Comparison of ENCODE assay signal across 16 cellular contexts in the genomic region with DNA sequence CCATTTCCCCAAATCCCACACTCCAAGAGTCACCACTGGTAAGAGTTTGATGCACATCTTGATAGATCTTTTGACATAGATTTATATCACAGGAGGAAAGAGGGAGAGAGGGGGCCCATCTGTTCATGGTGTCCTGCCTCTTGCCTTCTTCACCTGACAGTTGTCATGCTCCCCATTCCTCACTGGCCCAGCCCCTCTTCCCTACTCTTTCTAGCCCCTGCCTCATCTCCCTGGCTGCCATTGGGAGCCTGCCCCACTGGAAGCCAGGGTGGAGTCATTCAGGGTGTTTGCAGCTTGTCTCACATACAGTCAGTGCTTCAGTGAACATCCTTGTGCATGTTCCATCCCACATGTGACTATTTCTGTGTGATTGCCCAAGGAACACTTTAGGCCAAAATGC. TPM values are rescaled to one million over a fixed set of nuclear protein-coding genes. Genes with fewer than 3 reads are reported as not detected.
DNase-seq lines count a peak whose midpoint lies in the region; ATAC-seq, FAIRE-seq and TF ChIP-seq lines count a peak whose summit lies in the region.
"Had no signal": no experiment of that assay in that cellular context is flagged by ENCODE, and none has a peak within 500 bp of the region (broad histone marks: within the 10 kb centered on the region; RNA-seq: fewer than 3 reads in every experiment).

No MANE protein-coding gene starts in this region.

- H3K9ac ChIP-seq in H1 (replicated peaks in 1 of 4; ENCODE audit: extremely low read depth in 1 of 4, low read depth in 3 of 4, low read length in 3 of 4) (no peak overlapping the region), trophoblast cell (ENCODE audit: low read length) (peak overlapping the region; percentile 20)

- H3K23me2 ChIP-seq in H1 (ENCODE audit: low read depth, low read length) = no peaks in the 10 kb centered on the region

- no peaks in the 10 kb centered on the region for H3K9me3 Mint-ChIP-seq in CD14-positive monocyte
- H3K9me3 Mint-ChIP-seq in GM23338 = no peaks in the 10 kb centered on the region; the same call in 2 of the 3 replicates
- H3K9me3 Mint-ChIP-seq: CD4-positive, alpha-beta T cell; IgD-negative memory B cell had no signal

- H3K14ac ChIP-seq in H1 (ENCODE audit: insufficient read length) = no peak overlapping the region
- H3K14ac ChIP-seq in trophoblast cell (ENCODE audit: low read length) = no peak overlapping the region

- H2BK20ac ChIP-seq in H1 (ENCODE audit: low read length) = 0 out of 2 replicates have a peak overlapping the region, but pooled peaks have one; percentile 52

- peaks cover 14% of the 10 kb centered on the region for H3K4me1 Mint-ChIP-seq in CD14-positive monocyte
- H3K4me1 Mint-ChIP-seq in GM23338 = peaks cover 26% of the 10 kb centered on the region

- ATAC-seq in GM23338 = no peak
- ATAC-seq: GM12878 had no signal

- H4K12ac ChIP-seq in trophoblast cell (ENCODE audit: low read depth, low read length) = no peak overlapping the region

- H4K20me1 ChIP-seq in GM23338 (replicated peaks; ENCODE audit: insufficient read depth) (no peaks in the 10 kb centered on the region), H1 (replicated peaks in 1 of 2; ENCODE audit: control insufficient read depth in 1 of 2, insufficient read depth in 2 of 2, low read length in 2 of 2) (no peaks in the 10 kb centered on the region)

- H2BK15ac ChIP-seq in H1 (ENCODE audit: low read length) = peak overlapping the region; percentile 24; the same call in 1 of the 2 replicates

- H3K27me3 Mint-ChIP-seq in CD14-positive monocyte (ENCODE audit: low read depth in 3 of 3) (peaks cover 0 to 2% (median 0%) of the 10 kb centered on the region in 3 donors), GM23338 (ENCODE audit: insufficient read depth, low read depth, poor library complexity) (peaks cover 3% of the 10 kb centered on the region)
- H3K27me3 Mint-ChIP-seq: B cell; CD4-positive, alpha-beta T cell; IgD-negative memory B cell had no signal

- H3K4me2 ChIP-seq in GM23338 (no peak overlapping the region), H1 (ENCODE audit: insufficient read depth in 1 of 2, low read depth in 2 of 2, low read length in 2 of 2) (no peak overlapping the region), trophoblast cell (ENCODE audit: low read length) (no peak overlapping the region)

- no peak overlapping the region for H4K5ac ChIP-seq in H1 (ENCODE audit: insufficient read length, low read depth, low read length)

- H2BK120ac ChIP-seq in H1 (replicated peaks; ENCODE audit: low read depth, low read length) (no peak overlapping the region), trophoblast cell (ENCODE audit: insufficient read depth, low read length, poor library complexity) (no peak overlapping the region)

- CTCF ChIA-PET in H1 (lab: Charles Lee; ENCODE audit: partially characterized antibody) = interaction anchor here (1.1 to 1.4 kb wide), 2 partner anchors 9 to 21 kb away, joined by 3 read pairs; no protein-coding TSS in a partner anchor

- H3K4me1 ChIP-seq in GM23338 (ENCODE audit: insufficient read depth) = peaks cover 8% of the 10 kb centered on the region
- no peaks in the 10 kb centered on the region; a peak in 2 of 7 replicates for H3K4me1 ChIP-seq in H1 (replicated peaks in 1 of 4; ENCODE audit: control insufficient read depth in 3 of 4, insufficient read depth in 4 of 4, low read length in 3 of 4)
- no peaks in the 10 kb centered on the region for H3K4me1 ChIP-seq in trophoblast cell (ENCODE audit: control insufficient read depth in 1 of 2, insufficient read depth in 2 of 2, low read length in 2 of 2)
- H3K4me1 ChIP-seq: HAP-1 had no signal

- no peak overlapping the region for H3K18ac ChIP-seq in H1 (ENCODE audit: extremely low read depth, low read length)
- no peak overlapping the region for H3K18ac ChIP-seq in trophoblast cell (ENCODE audit: low read length)

- H3K23ac ChIP-seq in H1 (ENCODE audit: insufficient read length) (no peak overlapping the region), trophoblast cell (ENCODE audit: low read length) (peak overlapping the region; percentile 33)

- TF ChIP-seq CTCF in CD14-positive monocyte (IDR thresholded peaks at IDR 0.05) = no peak
- no peak for TF ChIP-seq CTCF in GM23338 (conservative IDR thresholded peaks at IDR 0.05; ENCODE audit: low read depth in 2 of 2)
- no peak for TF ChIP-seq CTCF in H1 (IDR thresholded peaks at IDR 0.05; ENCODE audit: control extremely low read depth in 1 of 3, insufficient read depth in 1 of 3, low read depth in 1 of 3, low read length in 3 of 3)

- H4K91ac ChIP-seq in H1 (replicated peaks; ENCODE audit: insufficient read length, low read length) (no peak overlapping the region), trophoblast cell (ENCODE audit: low read depth, low read length) (no peak overlapping the region)

- FAIRE-seq in H1 (lab: Jason Lieb, UNC) = no peak
- FAIRE-seq: GM12878 had no signal

- no peak overlapping the region for H3K4ac ChIP-seq in H1 (replicated peaks; ENCODE audit: insufficient read length, low read depth, low read length)
- H3K4ac ChIP-seq in trophoblast cell (ENCODE audit: low read depth, low read length) = no peak overlapping the region

- no peaks in the 10 kb centered on the region for H3K9me2 ChIP-seq in GM23338 (ENCODE audit: insufficient read depth)

- no peaks in the 10 kb centered on the region for H3F3A ChIP-seq in GM23338 (replicated peaks; ENCODE audit: low read depth)

- H3K4me3 Mint-ChIP-seq in CD14-positive monocyte = no peak overlapping the region
- H3K4me3 Mint-ChIP-seq in GM23338 = no peak overlapping the region
- H3K4me3 Mint-ChIP-seq: B cell; CD4-positive, alpha-beta T cell; IgD-negative memory B cell had no signal

- no peak overlapping the region for H2AFZ ChIP-seq in GM23338
- H2AFZ ChIP-seq in H1 (ENCODE audit: low read length) = no peak overlapping the region
- H2AFZ ChIP-seq in trophoblast cell (ENCODE audit: insufficient read depth, low read length, poor library complexity) = no peak overlapping the region

- H3K27ac Mint-ChIP-seq in CD14-positive monocyte (peak overlapping the region in 4 of 7 donors; percentile 37 to 83 (median 70)), GM23338 (0 out of 2 replicates have a peak overlapping the region, but pooled peaks have one; percentile 10)
- H3K27ac Mint-ChIP-seq: B cell; CD4-positive, alpha-beta T cell; IgD-negative memory B cell had no signal

- H3K4me3 ChIP-seq in GM23338 (no peak overlapping the region), H1 (ENCODE audit: extremely low read depth in 1 of 4, insufficient read depth in 2 of 4, low read depth in 3 of 4, low read length in 4 of 4) (no peak overlapping the region), trophoblast cell (ENCODE audit: low read depth, low read length) (no peak overlapping the region)
- H3K4me3 ChIP-seq: GM12878, HAP-1 had no signal

- H3K27ac ChIP-seq in GM23338 (ENCODE audit: low read depth) = no peak overlapping the region
- no peak overlapping the region for H3K27ac ChIP-seq in H1 (ENCODE audit: low read depth, low read length)
- no peak overlapping the region for H3K27ac ChIP-seq in trophoblast cell (ENCODE audit: low read depth, low read length)

- H4K8ac ChIP-seq in H1 (ENCODE audit: extremely low read depth, insufficient read depth, low read length) (no peak overlapping the region), trophoblast cell (ENCODE audit: low read depth, low read length) (no peak overlapping the region)

- POLR2A ChIA-PET in H1 (lab: Charles Lee; ENCODE audit: partially characterized antibody) = no interaction called here

- H3K9me3 ChIP-seq in H1 (ENCODE audit: insufficient read depth in 2 of 2, low read depth in 1 of 2, low read length in 1 of 2) = no peaks in the 10 kb centered on the region
- peaks cover 3% of the 10 kb centered on the region for H3K9me3 ChIP-seq in trophoblast cell (ENCODE audit: insufficient read depth, low read depth, low read length)
- H3K9me3 ChIP-seq: Caco-2, HAP-1 had no signal

- H2AK5ac ChIP-seq in H1 (ENCODE audit: low read depth, low read length) = peak overlapping the region; percentile 40; the same call in 1 of the 2 replicates
- no peak overlapping the region for H2AK5ac ChIP-seq in trophoblast cell (ENCODE audit: low read length)

- no peak for DNase-seq in CD14-positive monocyte (ENCODE audit: low spot score)
- DNase-seq in GM23338 (ENCODE audit: low spot score) = no peak
- DNase-seq in H1 (ENCODE audit: low read depth in 1 of 2, low spot score in 2 of 2) = no peak
- DNase-seq in trophoblast cell = no peak
- no peak for DNase-seq in DMS 273 treated with DMSO at 0.1 percent for 48 hours (lab: John Stamatoyannopoulos, UW)
- DNase-seq in retina = no peak
- DNase-seq: C1 segment of cervical spinal cord; Caco-2; CD4-positive, alpha-beta T cell; DND-41; EL; KBM-7 had no signal

- intact Hi-C loops in CD14-positive monocyte (cut with micrococcal nuclease) = no loop called here

- H3K79me1 ChIP-seq in H1 (ENCODE audit: low read depth, low read length) (no peaks in the 10 kb centered on the region), trophoblast cell (ENCODE audit: low read length) (no peaks in the 10 kb centered on the region)

- no peak for TF ChIP-seq RAD21 in H1 (IDR thresholded peaks at IDR 0.05 in 1 of 2, conservative IDR thresholded peaks at IDR 0.05 in 1 of 2; ENCODE audit: low read depth in 2 of 2, low read length in 2 of 2)

- no peak overlapping the region for H3K56ac ChIP-seq in H1 (replicated peaks; ENCODE audit: insufficient read length, low read depth, low read length)

- H3K79me2 ChIP-seq in GM23338 (replicated peaks; ENCODE audit: insufficient read depth) = no peaks in the 10 kb centered on the region
- no peaks in the 10 kb centered on the region for H3K79me2 ChIP-seq in H1 (ENCODE audit: control insufficient read depth in 1 of 2, insufficient read depth in 2 of 2, low read length in 2 of 2)
- no peaks in the 10 kb centered on the region for H3K79me2 ChIP-seq in trophoblast cell (ENCODE audit: control insufficient read depth, insufficient read depth, low read length, poor library complexity)

- H2BK12ac ChIP-seq in H1 (ENCODE audit: low read depth, low read length) (no peak overlapping the region), trophoblast cell (ENCODE audit: low read length) (no peak overlapping the region)

- TF ChIP-seq EP300 in H1 (IDR thresholded peaks at IDR 0.05; ENCODE audit: borderline replicate concordance in 1 of 2, low read depth in 2 of 2, low read length in 2 of 2) = no peak

- no peak for TF ChIP-seq POLR2A in H1 (IDR thresholded peaks at IDR 0.05; ENCODE audit: control extremely low read depth in 1 of 2, low read depth in 2 of 2, low read length in 2 of 2)

- H3K36me3 Mint-ChIP-seq in CD14-positive monocyte (peaks cover 87 to 99% of the 10 kb centered on the region in 2 donors), GM23338 (ENCODE audit: low read depth) (peaks cover 4% of the 10 kb centered on the region; the same call in 2 of the 3 replicates)

- H3K36me3 ChIP-seq in GM23338 (ENCODE audit: insufficient read depth) (no peaks in the 10 kb centered on the region), H1 (ENCODE audit: control insufficient read depth in 2 of 4, insufficient read depth in 4 of 4, low read length in 3 of 4) (no peaks in the 10 kb centered on the region; a peak in 1 of 8 replicates), trophoblast cell (ENCODE audit: control insufficient read depth in 1 of 2, insufficient read depth in 2 of 2, low read length in 2 of 2) (peaks cover 0 to 5% of the 10 kb centered on the region in 2 experiments)
- H3K36me3 ChIP-seq: HAP-1 had no signal

- no peak overlapping the region; the same call in 1 of the 2 replicates for H2BK5ac ChIP-seq in H1 (ENCODE audit: low read depth, low read length)
- no peak overlapping the region for H2BK5ac ChIP-seq in trophoblast cell (ENCODE audit: low read depth, low read length, poor library complexity)

- H3K27me3 ChIP-seq in GM23338 (ENCODE audit: insufficient read depth) (no peaks in the 10 kb centered on the region), H1 (replicated peaks in 1 of 4; ENCODE audit: control insufficient read depth in 3 of 4, extremely low read depth in 1 of 4, insufficient read depth in 3 of 4, low read length in 3 of 4) (no peaks in the 10 kb centered on the region), trophoblast cell (ENCODE audit: insufficient read depth, low read length) (no peaks in the 10 kb centered on the region)

RNA-seq across cellular contexts. Expression of gene SIRPA, which starts 27.6 kb away (rescaled TPM):
- polyA plus RNA-seq in CD14-positive monocyte = 10 to 100 TPM; 28.4 to 58.3 TPM
- 2.9 and 4.2 TPM in 2 replicates for total RNA-seq in GM23338 (2014; rRNA removed; shearing (Covaris generic))
- 1.2 and 1.5 TPM in 2 replicates for polyA plus RNA-seq in GM23338 (2016; fragmentation: Nextera tagmentation; extraction: Ambion mirVana)
- 4.3 and 4.4 TPM in 2 replicates for total RNA-seq in H1 (2021; fragmentation: NEBNext Ultra II Directional; extraction: Animal tissue kit (Norgen Biotek cat#: 25700))
- 3.9 and 5.7 TPM in 2 replicates for polyA plus RNA-seq in H1 (2011; rRNA removed)
- 3.2 TPM for polyA plus RNA-seq in H1 (2011; cell fraction: cytosol; rRNA removed)
- 6.7 TPM for polyA plus RNA-seq in H1 (2011; cell fraction: nucleus; rRNA removed)
- 4.9 to 6.1 TPM (median 5.2 TPM) in 4 replicates for polyA plus RNA-seq in H1 (2012, experiment 1 of 2)
- 4.8 TPM for polyA plus RNA-seq in H1 (2012, experiment 2 of 2)
- polyA plus RNA-seq in H1 (2013, experiment 1 of 2) = 2.9 TPM
- polyA plus RNA-seq in H1 (2013, experiment 2 of 2) = 3.1 TPM
- polyA minus RNA-seq in H1 (2011; rRNA and poly(A)+ RNA removed) = 3.2 and 3.4 TPM in 2 replicates
- polyA minus RNA-seq in H1 (2011; cell fraction: cytosol; rRNA and poly(A)+ RNA removed) = 3.3 TPM
- 3.0 TPM for polyA minus RNA-seq in H1 (2011; cell fraction: nucleus; rRNA and poly(A)+ RNA removed)
- 15.7 and 15.8 TPM in 2 replicates for polyA plus RNA-seq in trophoblast cell (2013)
